ENCODE assay signal across 19 cellular contexts in genomic region chr5:169970334-169970733, GRCh38. TPM values are rescaled to one million over a fixed set of nuclear protein-coding genes. Genes with fewer than 3 reads are reported as not detected.
DNase-seq lines count a peak whose midpoint lies in the region; ATAC-seq, FAIRE-seq and TF ChIP-seq lines count a peak whose summit lies in the region.
"Had no signal": no experiment of that assay in that cellular context is flagged by ENCODE, and none has a peak within 500 bp of the region (broad histone marks: within the 10 kb centered on the region; RNA-seq: fewer than 3 reads in every experiment).

No MANE protein-coding gene starts in this region.

- H3K4me3 ChIP-seq in A549, result no peak overlapping the region
- H3K4me3 ChIP-seq in endodermal cell (ENCODE audit: low read length), result no peak overlapping the region
- H3K4me3 ChIP-seq: gastroesophageal sphincter, Peyer's patch, thyroid gland had no signal

- H3K27me3 Mint-ChIP-seq in activated naive CD8-positive, alpha-beta T cell treated with anti-CD3 and anti-CD28 coated beads, Interleukin-2, amount 50 U/mL, for 24 hours, result no peaks in the 10 kb centered on the region
- no peaks in the 10 kb centered on the region for H3K27me3 Mint-ChIP-seq in endodermal cell (ENCODE audit: insufficient read depth)
- H3K27me3 Mint-ChIP-seq: activated CD4-positive, alpha-beta T cell treated with anti-CD3 and anti-CD28 coated beads, Interleukin-2, amount 10 ng/mL, durations not matched to agents 7 days and 5 days had no signal

- peak overlapping the region; percentile 17 for H3K27ac Mint-ChIP-seq in activated naive CD8-positive, alpha-beta T cell treated with anti-CD3 and anti-CD28 coated beads, Interleukin-2, amount 50 U/mL, for 24 hours
- no peak overlapping the region for H3K27ac Mint-ChIP-seq in endodermal cell
- H3K27ac Mint-ChIP-seq: activated CD4-positive, alpha-beta T cell treated with anti-CD3 and anti-CD28 coated beads, Interleukin-2, amount 10 ng/mL, durations not matched to agents 7 days and 5 days had no signal

- no peaks in the 10 kb centered on the region for H3K36me3 ChIP-seq in endodermal cell (ENCODE audit: control insufficient read depth, insufficient read depth, low read length)
- H3K36me3 ChIP-seq: gastroesophageal sphincter, Peyer's patch, thyroid gland had no signal

- CTCF ChIA-PET in A549 (lab: Yijun Ruan, JAX), result interaction anchor here (1.2 to 5.1 kb wide), 3 partner anchors 10 to 130 kb away, joined by 3 to 59 read pairs (median 4); partner anchors contain the start of gene INSYN2B

- peak; percentile 19 to 31; a peak in 4 of 6 replicates for ATAC-seq in A549
- ATAC-seq in GM19025 (IDR thresholded peaks at IDR 0.05; ENCODE audit: low read depth, unreplicated experiment), result peak; percentile 81
- peak; percentile 85 for ATAC-seq in HG02852 (IDR thresholded peaks at IDR 0.05; ENCODE audit: unreplicated experiment)
- no peak for ATAC-seq in activated naive CD8-positive, alpha-beta T cell treated with anti-CD3 and anti-CD28 coated beads, Interleukin-2, amount 50 U/mL, for 24 hours
- ATAC-seq in GM21528 (IDR thresholded peaks at IDR 0.05; ENCODE audit: low FRiP score, unreplicated experiment), result no peak
- no peak for ATAC-seq in HG03342 (IDR thresholded peaks at IDR 0.05; ENCODE audit: unreplicated experiment)
- ATAC-seq: gastroesophageal sphincter had no signal

- H3K9me3 ChIP-seq in A549, result no peaks in the 10 kb centered on the region
- H3K9me3 ChIP-seq in endodermal cell (ENCODE audit: control insufficient read depth, low read length), result no peaks in the 10 kb centered on the region
- H3K9me3 ChIP-seq: gastroesophageal sphincter, Peyer's patch, thyroid gland had no signal

- no peak overlapping the region for H3K9ac ChIP-seq in endodermal cell (ENCODE audit: extremely low read depth, low read length, poor library complexity, severe bottlenecking)

- TF ChIP-seq CTCF in A549 (IDR thresholded peaks at IDR 0.05) (no peak), endodermal cell (conservative IDR thresholded peaks at IDR 0.05) (no peak)

- TF ChIP-seq EP300 in A549 (IDR thresholded peaks at IDR 0.05), result no peak

- no peak for TF ChIP-seq RAD21 in A549 (conservative IDR thresholded peaks at IDR 0.05 in 1 of 2, IDR thresholded peaks at IDR 0.05 in 1 of 2)

- FAIRE-seq in A549 (lab: Jason Lieb, UNC), result no peak

- H3K4me3 Mint-ChIP-seq in activated naive CD8-positive, alpha-beta T cell treated with anti-CD3 and anti-CD28 coated beads, Interleukin-2, amount 50 U/mL, for 24 hours, result no peak overlapping the region
- no peak overlapping the region for H3K4me3 Mint-ChIP-seq in endodermal cell
- H3K4me3 Mint-ChIP-seq: activated CD4-positive, alpha-beta T cell treated with anti-CD3 and anti-CD28 coated beads, Interleukin-2, amount 10 ng/mL, durations not matched to agents 7 days and 5 days had no signal

- POLR2A ChIA-PET in A549 (lab: Yijun Ruan, JAX), result interaction anchor here (1.3 kb wide), 1 partner anchor 274 kb away, joined by 6 read pairs; no protein-coding TSS in a partner anchor

- H3K27me3 ChIP-seq in endodermal cell (ENCODE audit: control insufficient read depth, insufficient read depth, low read length, poor library complexity, severe bottlenecking), result no peaks in the 10 kb centered on the region
- H3K27me3 ChIP-seq: Peyer's patch, thyroid gland had no signal

- H3K27ac ChIP-seq in A549 (peak overlapping the region; percentile 56 to 84), endodermal cell (ENCODE audit: low read depth, low read length) (no peak overlapping the region)
- H3K27ac ChIP-seq: gastroesophageal sphincter, Peyer's patch, thyroid gland had no signal

- peaks cover 10% of the 10 kb centered on the region for H3K36me3 Mint-ChIP-seq in activated naive CD8-positive, alpha-beta T cell treated with anti-CD3 and anti-CD28 coated beads, Interleukin-2, amount 50 U/mL, for 24 hours (ENCODE audit: low read depth)
- no peaks in the 10 kb centered on the region for H3K36me3 Mint-ChIP-seq in endodermal cell (ENCODE audit: low read depth)

- peaks cover 21% of the 10 kb centered on the region for H3K4me1 ChIP-seq in A549
- H3K4me1 ChIP-seq in endodermal cell (ENCODE audit: control insufficient read depth, insufficient read depth, low read length), result no peaks in the 10 kb centered on the region
- H3K4me1 ChIP-seq: gastroesophageal sphincter, Peyer's patch, thyroid gland had no signal

- H3K9me3 Mint-ChIP-seq in activated naive CD8-positive, alpha-beta T cell treated with anti-CD3 and anti-CD28 coated beads, Interleukin-2, amount 50 U/mL, for 24 hours, result no peaks in the 10 kb centered on the region
- no peaks in the 10 kb centered on the region for H3K9me3 Mint-ChIP-seq in endodermal cell
- H3K9me3 Mint-ChIP-seq: activated CD4-positive, alpha-beta T cell treated with anti-CD3 and anti-CD28 coated beads, Interleukin-2, amount 10 ng/mL, durations not matched to agents 7 days and 5 days had no signal

- DNase-seq in A549 (ENCODE audit: low read depth in 1 of 2, low spot score in 1 of 2) (no peak), endodermal cell (no peak), NCI-H1436 treated with DMSO at 0.1 percent for 48 hours (lab: John Stamatoyannopoulos, UW) (no peak)
- DNase-seq in activated naive CD8-positive, alpha-beta T cell treated with anti-CD3 and anti-CD28 coated beads, Interleukin-2, amount 50 U/mL, for 24 hours, result no peak
- DNase-seq: activated CD4-positive, alpha-beta T cell treated with anti-CD3 and anti-CD28 coated beads, Interleukin-2, amount 10 ng/mL, durations not matched to agents 7 days and 5 days; DMS 273 treated with DMSO at 0.1 percent for 48 hours; Karpas-422; NCI-H1694; NCI-H524; Peyer's patch; posterior cingulate gyrus; stimulated activated CD4-positive, alpha-beta T cell treated with anti-CD3 and anti-CD28 coated beads, Interleukin-15, amount 100 ng/mL, for 24 hours; T-helper 9 cell; thyroid gland had no signal

- no peaks in the 10 kb centered on the region for H3K4me1 Mint-ChIP-seq in activated naive CD8-positive, alpha-beta T cell treated with anti-CD3 and anti-CD28 coated beads, Interleukin-2, amount 50 U/mL, for 24 hours
- H3K4me1 Mint-ChIP-seq in endodermal cell, result peaks cover 7% of the 10 kb centered on the region
- H3K4me1 Mint-ChIP-seq: activated CD4-positive, alpha-beta T cell treated with anti-CD3 and anti-CD28 coated beads, Interleukin-2, amount 10 ng/mL, durations not matched to agents 7 days and 5 days had no signal

- no peak for TF ChIP-seq POLR2A in A549 (IDR thresholded peaks at IDR 0.05; ENCODE audit: low read length)

- H3K4me2 ChIP-seq in A549, result peak overlapping the region; percentile 69

TF ChIP-seq in A549, 52 proteins besides CTCF, POLR2A, EP300 and RAD21:
- TF ChIP-seq CBX8 (IDR thresholded peaks at IDR 0.05) (no peak), RNF2 (IDR thresholded peaks at IDR 0.05; ENCODE audit: borderline replicate concordance, low read depth) (no peak), HDAC2 (IDR thresholded peaks at IDR 0.05) (no peak), ZSCAN20 (CRISPR knock-in tag; IDR thresholded peaks at IDR 0.05) (no peak), EHMT2 (IDR thresholded peaks at IDR 0.05; ENCODE audit: low read depth) (no peak), FOSL2 (IDR thresholded peaks at IDR 0.05) (no peak), FOSL2 (CRISPR knock-in tag; IDR thresholded peaks at IDR 0.05) (no peak), SMC3 (IDR thresholded peaks at IDR 0.05) (no peak), HES2 (IDR thresholded peaks at IDR 0.05) (no peak), HEYL (CRISPR knock-in tag; IDR thresholded peaks at IDR 0.05) (no peak), POLR2AphosphoS2 (conservative IDR thresholded peaks at IDR 0.05; ENCODE audit: low read length) (no peak), TFCP2L1 (CRISPR knock-in tag; IDR thresholded peaks at IDR 0.05) (no peak)

RNA-seq across cellular contexts. Expression of gene INSYN2B, which starts 10.0 kb away (rescaled TPM):
- polyA plus RNA-seq in A549 (2011; rRNA removed) (0.26 and 0.38 TPM in 2 replicates), A549 (2017; fragmentation: RNase III; extraction: RNeasy Plus Mini Kit Qiagen cat#74134 plus additional on column Dnase treatment) (0.41 to 0.46 TPM (median 0.45 TPM) in 3 replicates)
- 0.16 and 0.26 TPM in 2 replicates for polyA plus RNA-seq in A549 (2012; cell fraction: cytosol; rRNA removed)
- 0.17 and 0.18 TPM in 2 replicates for polyA plus RNA-seq in A549 (2012; cell fraction: nucleus; rRNA removed)
- 0.39 and 1.0 TPM in 2 replicates for polyA minus RNA-seq in A549 (2011; rRNA and poly(A)+ RNA removed)
- not detected for total RNA-seq in endodermal cell
- 0.57 TPM for polyA plus RNA-seq in endodermal cell (2013, experiment 1 of 2)
- 0.50 TPM for polyA plus RNA-seq in endodermal cell (2013, experiment 2 of 2)
- total RNA-seq: activated CD4-positive, alpha-beta T cell treated with anti-CD3 and anti-CD28 coated beads, Interleukin-2, amount 10 ng/mL, durations not matched to agents 7 days and 5 days; gastroesophageal sphincter; thyroid gland had no signal

Comparison
In these comparisons a context has a peak if more than half of its experiments do, and no peak if none do; other contexts are left out.
1. ATAC-seq: peak in A549 (2 of 2), GM19025 (single experiment) and HG02852 (single experiment); none in activated naive CD8-positive, alpha-beta T cell treated with anti-CD3 and anti-CD28 coated beads, Interleukin-2, amount 50 U/mL, for 24 hours (single experiment), GM21528 (single experiment) and HG03342 (single experiment).